Comparison of ENCODE assay signal across 1 cellular context in the genomic region with DNA sequence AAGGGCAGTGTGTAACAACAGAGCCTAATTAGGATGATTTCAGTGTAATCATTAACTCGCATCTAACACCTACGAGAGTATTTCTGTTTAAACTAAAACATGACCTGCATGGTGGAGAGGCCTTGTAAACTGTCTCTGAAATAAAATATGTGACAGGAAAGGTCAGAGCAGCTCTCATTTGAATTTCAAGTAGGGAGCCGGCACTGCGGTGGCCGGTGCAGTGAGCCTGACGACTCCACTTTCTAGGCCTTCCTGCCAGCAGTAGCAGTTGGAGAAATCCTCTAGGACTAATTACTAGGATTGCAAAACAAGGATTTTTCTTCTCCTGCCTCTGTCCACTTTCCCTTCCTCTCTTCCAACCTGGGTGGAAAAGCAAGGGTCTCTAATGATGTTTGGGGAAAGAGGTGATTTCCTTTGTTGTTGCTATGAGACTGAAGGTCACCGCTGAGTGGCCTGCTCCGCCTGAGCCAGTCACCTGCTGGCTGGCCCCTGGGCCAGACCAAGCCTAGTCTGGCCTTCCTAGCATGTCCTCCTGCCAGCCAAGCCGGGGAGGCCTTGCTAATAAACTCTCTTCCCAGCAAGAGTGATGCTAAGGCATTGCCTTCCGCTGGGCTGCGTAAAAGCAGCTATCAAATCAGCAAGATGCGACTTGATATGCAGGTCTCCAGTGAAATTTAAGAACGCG.
TF ChIP-seq lines count a peak whose summit lies in the region.

No MANE protein-coding gene starts in this region.

TF ChIP-seq in GM23338, 12 proteins besides CTCF, POLR2A, EP300 and RAD21 (continued from another document):
- TF ChIP-seq ZNF462 (CRISPR knock-in tag; IDR thresholded peaks at IDR 0.05) (no peak), NANOG (IDR thresholded peaks at IDR 0.05; ENCODE audit: borderline replicate concordance) (no peak), ZNF331 (CRISPR knock-in tag; IDR thresholded peaks at IDR 0.05; ENCODE audit: low read depth) (no peak), JUNB (IDR thresholded peaks at IDR 0.05; ENCODE audit: unreplicated experiment) (no peak), STAT1 (IDR thresholded peaks at IDR 0.05; ENCODE audit: unreplicated experiment) (no peak), REST (IDR thresholded peaks at IDR 0.05; ENCODE audit: unreplicated experiment) (no peak), EZH2 (IDR thresholded peaks at IDR 0.05; ENCODE audit: low read depth, unreplicated experiment) (no peak)
- TF ChIP-seq, protein P1, sequence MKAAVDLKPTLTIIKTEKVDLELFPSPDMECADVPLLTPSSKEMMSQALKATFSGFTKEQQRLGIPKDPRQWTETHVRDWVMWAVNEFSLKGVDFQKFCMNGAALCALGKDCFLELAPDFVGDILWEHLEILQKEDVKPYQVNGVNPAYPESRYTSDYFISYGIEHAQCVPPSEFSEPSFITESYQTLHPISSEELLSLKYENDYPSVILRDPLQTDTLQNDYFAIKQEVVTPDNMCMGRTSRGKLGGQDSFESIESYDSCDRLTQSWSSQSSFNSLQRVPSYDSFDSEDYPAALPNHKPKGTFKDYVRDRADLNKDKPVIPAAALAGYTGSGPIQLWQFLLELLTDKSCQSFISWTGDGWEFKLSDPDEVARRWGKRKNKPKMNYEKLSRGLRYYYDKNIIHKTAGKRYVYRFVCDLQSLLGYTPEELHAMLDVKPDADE (IDR thresholded peaks at IDR 0.05), result no peak
